ENCODE assay signal across 9 cellular contexts in genomic region chr1:207981976-207982375, GRCh38.
A peak's percentile ranks its signal among the peaks of the same experiment; 100 is the strongest.
DNase-seq lines count a peak whose midpoint lies in the region; ATAC-seq, FAIRE-seq and TF ChIP-seq lines count a peak whose summit lies in the region.
"Had no signal": no experiment of that assay in that cellular context is flagged by ENCODE, and none has a peak within 500 bp of the region (broad histone marks: within the 10 kb centered on the region; RNA-seq: fewer than 3 reads in every experiment).

No MANE protein-coding gene starts in this region.

- FAIRE-seq in H54 (lab: Jason Lieb, UNC): no peak

- H3K9me2 ChIP-seq in PC-9 (ENCODE audit: insufficient read depth): no peaks in the 10 kb centered on the region; the same call in 1 of the 2 replicates

- H3K4me3 ChIP-seq in Caco-2 (ENCODE audit: low read depth, low read length): no peak overlapping the region
- no peak overlapping the region for H3K4me3 ChIP-seq in PC-9
- H3K4me3 ChIP-seq: ovary had no signal

- DNase-seq in Caco-2 (peak in 1 of 2 experiments; percentile 21), H54 (ENCODE audit: insufficient read length, low spot score) (peak; percentile 30), PC-9 (no peak), iPS-NIHi11 (ENCODE audit: low spot score) (peak; percentile 82), midbrain (lab: John Stamatoyannopoulos, UW) (no peak)
- DNase-seq in activated naive CD4-positive, alpha-beta T cell treated with anti-CD3 and anti-CD28 coated beads, Interleukin-2, amount 10 ng/mL, durations not matched to agents 7 days and 5 days: no peak
- DNase-seq: ovary had no signal

- H3K27ac ChIP-seq in PC-9: no peak overlapping the region
- H3K27ac ChIP-seq: ovary had no signal

- H3K4me3 Mint-ChIP-seq in Caco-2 (ENCODE audit: unreplicated experiment): no peak overlapping the region
- H3K4me3 Mint-ChIP-seq in activated naive CD4-positive, alpha-beta T cell treated with anti-CD3 and anti-CD28 coated beads, Interleukin-2, amount 10 ng/mL, durations not matched to agents 7 days and 5 days: no peak overlapping the region

- H3K4me1 Mint-ChIP-seq in Caco-2 (ENCODE audit: low read depth, unreplicated experiment): no peaks in the 10 kb centered on the region
- no peaks in the 10 kb centered on the region for H3K4me1 Mint-ChIP-seq in activated naive CD4-positive, alpha-beta T cell treated with anti-CD3 and anti-CD28 coated beads, Interleukin-2, amount 10 ng/mL, durations not matched to agents 7 days and 5 days

- CTCF ChIA-PET in Caco-2 (lab: Charles Lee) (interaction anchor here (1.0 to 1.1 kb wide), 4 partner anchors 12 to 263 kb away, joined by 3 to 7 read pairs (median 5); no protein-coding TSS in a partner anchor), PC-9 (lab: Charles Lee) (interaction anchor here (0.6 kb wide), 1 partner anchor 19 kb away, joined by 16 read pairs; no protein-coding TSS in a partner anchor)
- CTCF ChIA-PET in activated naive CD4-positive, alpha-beta T cell treated with anti-CD3 and anti-CD28 coated beads, Interleukin-2, amount 10 ng/mL, durations not matched to agents 7 days and 5 days (lab: Charles Lee): no interaction called here

- no peaks in the 10 kb centered on the region for H3K9me3 Mint-ChIP-seq in Caco-2 (ENCODE audit: unreplicated experiment)
- no peaks in the 10 kb centered on the region for H3K9me3 Mint-ChIP-seq in activated naive CD4-positive, alpha-beta T cell treated with anti-CD3 and anti-CD28 coated beads, Interleukin-2, amount 10 ng/mL, durations not matched to agents 7 days and 5 days

- H3K27ac Mint-ChIP-seq in Caco-2 (ENCODE audit: unreplicated experiment): no peak overlapping the region
- no peak overlapping the region for H3K27ac Mint-ChIP-seq in activated naive CD4-positive, alpha-beta T cell treated with anti-CD3 and anti-CD28 coated beads, Interleukin-2, amount 10 ng/mL, durations not matched to agents 7 days and 5 days

- no peaks in the 10 kb centered on the region for H3F3A ChIP-seq in PC-9 (ENCODE audit: insufficient read depth, low read depth)

- no peaks in the 10 kb centered on the region for H3K4me1 ChIP-seq in Caco-2
- no peaks in the 10 kb centered on the region for H3K4me1 ChIP-seq in PC-9 (replicated peaks; ENCODE audit: insufficient read depth)

- no peaks in the 10 kb centered on the region; the same call in 1 of the 2 replicates for H3K27me3 ChIP-seq in Caco-2 (replicated peaks; ENCODE audit: control insufficient read depth, insufficient read depth, low read length)
- H3K27me3 ChIP-seq in PC-9 (ENCODE audit: insufficient read depth, low read depth): peaks cover 31% of the 10 kb centered on the region
- H3K27me3 ChIP-seq: ovary had no signal

- H3K4me2 ChIP-seq in PC-9: no peak overlapping the region

- TF ChIP-seq POLR2A in H54 (IDR thresholded peaks at IDR 0.05; ENCODE audit: low read depth, low read length): no peak

- H3K9me3 ChIP-seq in Caco-2 (no peaks in the 10 kb centered on the region), PC-9 (ENCODE audit: insufficient read depth, low read depth) (no peaks in the 10 kb centered on the region)
- H3K9me3 ChIP-seq: ovary had no signal

- peak; percentile 53 to 56 for TF ChIP-seq CTCF in Caco-2 (IDR thresholded peaks at IDR 0.05; ENCODE audit: insufficient read depth in 1 of 2, low read depth in 1 of 2, low read length in 1 of 2, severe bottlenecking in 1 of 2, unreplicated experiment in 1 of 2)
- TF ChIP-seq CTCF in PC-9 (conservative IDR thresholded peaks at IDR 0.05): peak; percentile 52

- no peak for ATAC-seq in HG02588 (IDR thresholded peaks at IDR 0.05; ENCODE audit: unreplicated experiment)
- no peak for ATAC-seq in GM19397 (IDR thresholded peaks at IDR 0.05; ENCODE audit: unreplicated experiment)

- H3K27me3 Mint-ChIP-seq in Caco-2 (ENCODE audit: insufficient read depth, unreplicated experiment): peaks cover 25% of the 10 kb centered on the region
- H3K27me3 Mint-ChIP-seq in activated naive CD4-positive, alpha-beta T cell treated with anti-CD3 and anti-CD28 coated beads, Interleukin-2, amount 10 ng/mL, durations not matched to agents 7 days and 5 days: peaks cover 29% of the 10 kb centered on the region

- BruUV-seq in Caco-2 (replicated peaks; lab: Mats Ljungman, UMichigan): no TSS peak
- BruUV-seq in PC-9 (replicated peaks; lab: Mats Ljungman, UMichigan): no TSS peak

- H3K36me3 ChIP-seq in Caco-2 (ENCODE audit: control insufficient read depth, insufficient read depth, low read length): no peaks in the 10 kb centered on the region
- no peaks in the 10 kb centered on the region for H3K36me3 ChIP-seq in PC-9 (ENCODE audit: low read depth)
- H3K36me3 ChIP-seq: ovary had no signal

- no peaks in the 10 kb centered on the region for H3K79me2 ChIP-seq in PC-9 (ENCODE audit: low read depth)

- H2AFZ ChIP-seq in PC-9: no peak overlapping the region

- intact Hi-C loops in Caco-2 (cut with micrococcal nuclease; ENCODE audit: unreplicated experiment) (no loop called here), PC-9 (cut with micrococcal nuclease; ENCODE audit: unreplicated experiment) (no loop called here)

- no peaks in the 10 kb centered on the region for H3K36me3 Mint-ChIP-seq in Caco-2 (ENCODE audit: insufficient read depth, unreplicated experiment)
- H3K36me3 Mint-ChIP-seq in activated naive CD4-positive, alpha-beta T cell treated with anti-CD3 and anti-CD28 coated beads, Interleukin-2, amount 10 ng/mL, durations not matched to agents 7 days and 5 days: no peaks in the 10 kb centered on the region

- H4K20me1 ChIP-seq in PC-9 (ENCODE audit: insufficient read depth): no peaks in the 10 kb centered on the region

- POLR2A ChIA-PET in Caco-2 (lab: Charles Lee) (no interaction called here), PC-9 (lab: Charles Lee; ENCODE audit: unreplicated experiment) (no interaction called here)

Comparison
In these comparisons a context has a peak if more than half of its experiments do, and no peak if none do; other contexts are left out.
1. DNase-seq: peak in H54 (single experiment) and iPS-NIHi11 (single experiment); none in PC-9 (0 of 2), activated naive CD4-positive, alpha-beta T cell treated with anti-CD3 and anti-CD28 coated beads, Interleukin-2, amount 10 ng/mL, durations not matched to agents 7 days and 5 days (single experiment) and midbrain (single experiment).